In the genomic region with DNA sequence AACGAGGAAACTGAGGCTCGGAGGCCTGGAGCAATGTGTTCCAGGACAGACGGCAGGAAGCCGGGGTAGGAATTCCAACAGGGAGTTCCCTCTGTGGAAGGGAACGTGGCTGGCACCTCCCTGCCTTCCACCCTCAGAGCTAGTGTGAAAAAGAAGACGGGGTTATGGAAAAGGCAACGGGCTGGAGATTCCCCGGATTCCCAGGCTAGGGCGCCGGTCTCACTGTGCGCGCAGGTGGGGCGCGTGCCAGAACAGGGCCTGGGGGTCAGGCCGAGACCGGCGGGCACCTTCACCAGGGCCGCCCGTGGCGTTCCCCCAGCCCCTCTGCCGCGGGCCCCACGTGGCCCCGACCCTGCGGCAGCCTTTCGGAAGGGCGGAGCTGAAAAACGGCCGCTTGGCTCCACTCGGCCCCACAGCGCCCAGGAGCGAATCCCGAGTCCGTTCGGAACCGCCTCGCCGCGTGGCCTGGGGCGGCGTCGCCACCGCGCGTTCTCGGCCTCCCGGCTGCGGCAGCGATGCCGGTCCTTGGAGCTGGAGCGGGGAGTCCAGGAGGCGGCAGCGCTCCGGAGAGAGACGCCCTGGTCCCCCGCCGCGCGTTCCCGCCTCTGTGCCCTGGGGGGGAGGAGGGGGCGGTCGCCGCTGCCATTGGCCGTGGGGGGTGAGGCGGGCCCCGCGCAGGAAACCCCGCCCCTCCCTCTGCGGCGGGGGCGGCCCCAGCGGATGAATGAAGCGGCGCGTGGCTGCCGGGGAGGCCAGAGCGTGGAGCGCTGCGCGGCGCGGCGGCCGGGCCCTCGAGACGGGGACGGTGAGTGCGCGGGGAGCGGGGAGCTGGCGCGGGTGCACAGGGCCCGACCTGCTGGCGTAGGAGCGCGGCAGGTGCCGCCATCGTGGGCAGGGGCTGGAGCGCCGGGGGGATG, we compare ENCODE assay signal across 8 cellular contexts. TPM values are rescaled to one million over a fixed set of nuclear protein-coding genes. Genes with fewer than 3 reads are reported as not detected.
DNase-seq lines count a peak whose midpoint lies in the region; ATAC-seq and TF ChIP-seq lines count a peak whose summit lies in the region.

Gene SLCO4A1, plus strand, starts transcription at position 755 of the 917 bp plus-strand sequence. CDS start 13,952 bp downstream, outside the sequence.

- ATAC-seq in GM18907 (IDR thresholded peaks at IDR 0.05; ENCODE audit: unreplicated experiment) (peak; percentile 61), HG03175 (IDR thresholded peaks at IDR 0.05; ENCODE audit: unreplicated experiment) (peak; percentile 68), lung (ENCODE audit: insufficient read depth, low FRiP score) (peak; percentile 87)

- peaks cover 0 to 2% of the 10 kb centered on the region in 2 donors for H3K9me3 ChIP-seq in lung (ENCODE audit: control insufficient read depth in 2 of 2, insufficient read depth in 1 of 2, low read length in 1 of 2)

- H3K4me3 ChIP-seq in dorsolateral prefrontal cortex (peak within 1 kb of the TSS; percentile 25 to 75 (median 65)), lung (peak within 1 kb of the TSS; percentile 71)

- H3K27ac ChIP-seq in dorsolateral prefrontal cortex = peak within 1 kb of the TSS in 57 of 59 donors; percentile 10 to 86 (median 73)
- H3K27ac ChIP-seq in lung (ENCODE audit: low read depth in 1 of 2, low read length in 1 of 2) = peak within 1 kb of the TSS; percentile 68 to 79

- WGBS in lung, 2 donors = 2% methylated on average over 49 to 100 of the region's 100 CpGs

- TF ChIP-seq CTCF in dorsolateral prefrontal cortex (IDR thresholded peaks at IDR 0.05 in 54 of 56, conservative IDR thresholded peaks at IDR 0.05 in 2 of 56; ENCODE audit: low read depth in 1 of 56, partially characterized antibody in 56 of 56) (peak in 8 of 56 donors; percentile 5 to 23 (median 18)), lung (IDR thresholded peaks at IDR 0.05; ENCODE audit: control extremely low read depth, extremely low read depth) (no peak)

- intact Hi-C loops in dorsolateral prefrontal cortex (cut with DNase I) = no loop called here

- H3K27me3 ChIP-seq in dorsolateral prefrontal cortex (peaks cover 0 to 45% (median 5%) of the 10 kb centered on the region in 45 donors), lung (ENCODE audit: control insufficient read depth, insufficient read depth) (no peaks in the 10 kb centered on the region)

- peaks cover 0 to 1% of the 10 kb centered on the region in 2 donors for H3K36me3 ChIP-seq in lung (ENCODE audit: control insufficient read depth in 2 of 2, insufficient read depth in 2 of 2, low read length in 2 of 2)

- peak; percentile 71 for DNase-seq in A172 (ENCODE audit: low spot score)
- DNase-seq in NCI-H526 treated with DMSO at 0.1 percent for 48 hours (lab: John Stamatoyannopoulos, UW) = peak; percentile 86
- DNase-seq in activated CD4-positive, alpha-beta T cell treated with anti-CD3 and anti-CD28 coated beads, Interleukin-2, amount 50 U/mL, for 24 hours (ENCODE audit: low read depth in 1 of 2, low spot score in 1 of 2) = peak; percentile 74 to 80
- peak in 9 of 10 donors; percentile 39 to 82 (median 70) for DNase-seq in dorsolateral prefrontal cortex
- peak; percentile 49 for DNase-seq in lung (ENCODE audit: low spot score)
- DNase-seq in stimulated activated CD8-positive, alpha-beta memory T cell treated with anti-CD3 and anti-CD28 coated beads, Interleukin-12 subunit alpha, Interleukin-12 subunit beta, amount 100 ng/mL, for 24 hours (ENCODE audit: extremely low read depth) = peak; percentile 69

- peaks cover 0 to 14% of the 10 kb centered on the region in 2 donors for H3K4me1 ChIP-seq in lung (ENCODE audit: control insufficient read depth in 2 of 2, insufficient read depth in 2 of 2, low read length in 2 of 2)

RNA-seq across cellular contexts. Expression of gene SLCO4A1, which starts in this region (rescaled TPM):
- 26.5 and 34.8 TPM in 2 replicates for total RNA-seq in A172 (2014; rRNA removed; shearing (Covaris generic))
- total RNA-seq in dorsolateral prefrontal cortex (100 to 1,000 TPM in 3 of 120 experiments, 10 to 100 TPM in 117; 10.4 to 115 (median 38.3) TPM), lung (10 to 100 TPM in 1 of 2 donors, 1 to 10 TPM in 1; 4.7 to 49.6 TPM)
- polyA plus RNA-seq in lung = 100 to 1,000 TPM in 1 of 2 donors, 10 to 100 TPM in 1; 35.3 to 152 TPM

Comparison
In these comparisons a context has a peak if more than half of its experiments do, and no peak if none do; other contexts are left out.
1. Peak in every context shown above with its lines: DNase-seq, ATAC-seq, H3K4me3 ChIP-seq and H3K27ac ChIP-seq.